Comparison of ENCODE assay signal across 8 cellular contexts in genomic region chr17:77441130-77441920, GRCh38.
DNase-seq lines count a peak whose midpoint lies in the region; ATAC-seq, FAIRE-seq and TF ChIP-seq lines count a peak whose summit lies in the region.

No MANE protein-coding gene starts in this region.

- peak; percentile 51 for ATAC-seq in GM19463 (IDR thresholded peaks at IDR 0.05; ENCODE audit: unreplicated experiment)

- peaks cover 100% of the 10 kb centered on the region for H3K4me1 Mint-ChIP-seq in dendritic cell treated with granulocyte-macrophage colony-stimulating factor and Interleukin-4, amounts not matched to agents 40 ng/mL and 50 ng/mL, for 4 days (ENCODE audit: low read depth)

- H3K9me3 ChIP-seq in skeletal muscle tissue (ENCODE audit: control insufficient read depth in 3 of 3, low read length in 3 of 3), result no peaks in the 10 kb centered on the region

- H3K27ac ChIP-seq in HL-60 (replicated peaks) (peak overlapping the region; percentile 86), skeletal muscle tissue (ENCODE audit: low read depth, low read length) (peak overlapping the region; percentile 18)

- no peak for FAIRE-seq in RCC 7860 (lab: Jason Lieb, UNC)

- peak overlapping the region in 1 of 3 donors; percentile 16 for H3K9ac ChIP-seq in skeletal muscle tissue (ENCODE audit: low read depth in 1 of 3, low read length in 3 of 3)

- H3K27me3 Mint-ChIP-seq in dendritic cell treated with granulocyte-macrophage colony-stimulating factor and Interleukin-4, amounts not matched to agents 40 ng/mL and 50 ng/mL, for 4 days, result no peaks in the 10 kb centered on the region

- no peaks in the 10 kb centered on the region for H3K36me3 ChIP-seq in skeletal muscle tissue (ENCODE audit: control insufficient read depth in 3 of 3, insufficient read depth in 3 of 3, low read length in 3 of 3)

- TF ChIP-seq CTCF in HL-60 (IDR thresholded peaks at IDR 0.05; ENCODE audit: insufficient read depth, low read length), result no peak

- H3K27ac Mint-ChIP-seq in dendritic cell treated with granulocyte-macrophage colony-stimulating factor and Interleukin-4, amounts not matched to agents 40 ng/mL and 50 ng/mL, for 4 days, result peak overlapping the region; percentile 87

- H3K27me3 ChIP-seq in HL-60 (ENCODE audit: insufficient read depth, poor library complexity, severe bottlenecking), result no peaks in the 10 kb centered on the region
- no peaks in the 10 kb centered on the region for H3K27me3 ChIP-seq in skeletal muscle tissue (ENCODE audit: control insufficient read depth in 3 of 3, insufficient read depth in 3 of 3, low read length in 3 of 3)

- intact Hi-C loops in dendritic cell treated with granulocyte-macrophage colony-stimulating factor and Interleukin-4, amounts not matched to agents 40 ng/mL and 50 ng/mL, for 4 days (cut with micrococcal nuclease), result no loop called here

- DNase-seq in DMS53 treated with DMSO at 0.1 percent for 48 hours (lab: John Stamatoyannopoulos, UW; ENCODE audit: unreplicated experiment) (peak; percentile 18), HL-60 (ENCODE audit: low read depth in 1 of 2, low spot score in 1 of 2) (peak in 1 of 2 experiments; percentile 88), T-helper 9 cell (peak; percentile 64), RCC 7860 (ENCODE audit: low spot score) (no peak), COLO829 (ENCODE audit: low spot score) (no peak)

- peak overlapping the region; percentile 23 for H3K4me3 Mint-ChIP-seq in dendritic cell treated with granulocyte-macrophage colony-stimulating factor and Interleukin-4, amounts not matched to agents 40 ng/mL and 50 ng/mL, for 4 days

- H3K9me3 Mint-ChIP-seq in dendritic cell treated with granulocyte-macrophage colony-stimulating factor and Interleukin-4, amounts not matched to agents 40 ng/mL and 50 ng/mL, for 4 days, result no peaks in the 10 kb centered on the region

- H3K4me1 ChIP-seq in skeletal muscle tissue (ENCODE audit: control insufficient read depth in 3 of 3, insufficient read depth in 3 of 3, low read length in 3 of 3), result peaks cover 67 to 80% (median 69%) of the 10 kb centered on the region in 3 donors

- no peak overlapping the region for H3K4me3 ChIP-seq in HL-60 (replicated peaks; ENCODE audit: insufficient read depth, low read length)
- no peak overlapping the region for H3K4me3 ChIP-seq in skeletal muscle tissue (ENCODE audit: low read length in 3 of 3)

- peaks cover 27% of the 10 kb centered on the region for H3K36me3 Mint-ChIP-seq in dendritic cell treated with granulocyte-macrophage colony-stimulating factor and Interleukin-4, amounts not matched to agents 40 ng/mL and 50 ng/mL, for 4 days (ENCODE audit: low read depth)

Comparison
In these comparisons a context has a peak if more than half of its experiments do, and no peak if none do; other contexts are left out.
1. DNase-seq: peak in DMS53 treated with DMSO at 0.1 percent for 48 hours (single experiment) and T-helper 9 cell (single experiment); none in RCC 7860 (single experiment) and COLO829 (single experiment).